In the genomic region with DNA sequence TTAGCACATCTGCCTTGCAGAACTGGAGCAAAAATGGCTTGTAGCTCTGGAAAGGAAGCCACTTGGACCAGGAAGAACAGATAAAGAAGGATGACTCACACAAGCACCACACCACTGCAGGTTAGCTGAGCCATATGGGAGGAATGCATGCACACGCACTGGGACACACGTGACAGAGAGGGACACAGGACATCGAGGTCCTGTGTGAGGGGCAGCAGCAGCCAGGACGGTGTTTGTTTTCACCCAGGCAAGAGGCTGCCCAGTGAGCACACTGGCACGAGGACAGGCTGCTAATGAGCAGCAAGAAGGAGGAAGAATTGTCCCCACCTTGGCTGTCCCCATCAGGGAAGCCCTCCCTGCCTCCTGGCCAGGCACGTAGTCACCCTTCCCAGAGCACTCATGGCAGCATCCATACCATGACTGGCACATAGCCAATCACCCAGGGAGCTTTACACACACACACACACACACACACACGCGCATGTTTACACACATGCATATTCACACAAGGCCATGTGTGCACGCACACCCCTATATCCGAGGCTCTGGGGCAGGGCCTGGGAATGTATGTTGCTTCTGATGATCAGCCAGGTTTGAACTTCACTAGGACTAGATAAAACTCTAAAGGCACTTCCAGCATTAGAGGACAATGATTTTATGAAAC, we compare ENCODE assay signal across 1 cellular context.
TF ChIP-seq lines count a peak whose summit lies in the region.

No MANE protein-coding gene starts in this region.

TF ChIP-seq in GM23338, 12 proteins besides CTCF, POLR2A, EP300 and RAD21 (continued from another document):
- TF ChIP-seq, protein P1, sequence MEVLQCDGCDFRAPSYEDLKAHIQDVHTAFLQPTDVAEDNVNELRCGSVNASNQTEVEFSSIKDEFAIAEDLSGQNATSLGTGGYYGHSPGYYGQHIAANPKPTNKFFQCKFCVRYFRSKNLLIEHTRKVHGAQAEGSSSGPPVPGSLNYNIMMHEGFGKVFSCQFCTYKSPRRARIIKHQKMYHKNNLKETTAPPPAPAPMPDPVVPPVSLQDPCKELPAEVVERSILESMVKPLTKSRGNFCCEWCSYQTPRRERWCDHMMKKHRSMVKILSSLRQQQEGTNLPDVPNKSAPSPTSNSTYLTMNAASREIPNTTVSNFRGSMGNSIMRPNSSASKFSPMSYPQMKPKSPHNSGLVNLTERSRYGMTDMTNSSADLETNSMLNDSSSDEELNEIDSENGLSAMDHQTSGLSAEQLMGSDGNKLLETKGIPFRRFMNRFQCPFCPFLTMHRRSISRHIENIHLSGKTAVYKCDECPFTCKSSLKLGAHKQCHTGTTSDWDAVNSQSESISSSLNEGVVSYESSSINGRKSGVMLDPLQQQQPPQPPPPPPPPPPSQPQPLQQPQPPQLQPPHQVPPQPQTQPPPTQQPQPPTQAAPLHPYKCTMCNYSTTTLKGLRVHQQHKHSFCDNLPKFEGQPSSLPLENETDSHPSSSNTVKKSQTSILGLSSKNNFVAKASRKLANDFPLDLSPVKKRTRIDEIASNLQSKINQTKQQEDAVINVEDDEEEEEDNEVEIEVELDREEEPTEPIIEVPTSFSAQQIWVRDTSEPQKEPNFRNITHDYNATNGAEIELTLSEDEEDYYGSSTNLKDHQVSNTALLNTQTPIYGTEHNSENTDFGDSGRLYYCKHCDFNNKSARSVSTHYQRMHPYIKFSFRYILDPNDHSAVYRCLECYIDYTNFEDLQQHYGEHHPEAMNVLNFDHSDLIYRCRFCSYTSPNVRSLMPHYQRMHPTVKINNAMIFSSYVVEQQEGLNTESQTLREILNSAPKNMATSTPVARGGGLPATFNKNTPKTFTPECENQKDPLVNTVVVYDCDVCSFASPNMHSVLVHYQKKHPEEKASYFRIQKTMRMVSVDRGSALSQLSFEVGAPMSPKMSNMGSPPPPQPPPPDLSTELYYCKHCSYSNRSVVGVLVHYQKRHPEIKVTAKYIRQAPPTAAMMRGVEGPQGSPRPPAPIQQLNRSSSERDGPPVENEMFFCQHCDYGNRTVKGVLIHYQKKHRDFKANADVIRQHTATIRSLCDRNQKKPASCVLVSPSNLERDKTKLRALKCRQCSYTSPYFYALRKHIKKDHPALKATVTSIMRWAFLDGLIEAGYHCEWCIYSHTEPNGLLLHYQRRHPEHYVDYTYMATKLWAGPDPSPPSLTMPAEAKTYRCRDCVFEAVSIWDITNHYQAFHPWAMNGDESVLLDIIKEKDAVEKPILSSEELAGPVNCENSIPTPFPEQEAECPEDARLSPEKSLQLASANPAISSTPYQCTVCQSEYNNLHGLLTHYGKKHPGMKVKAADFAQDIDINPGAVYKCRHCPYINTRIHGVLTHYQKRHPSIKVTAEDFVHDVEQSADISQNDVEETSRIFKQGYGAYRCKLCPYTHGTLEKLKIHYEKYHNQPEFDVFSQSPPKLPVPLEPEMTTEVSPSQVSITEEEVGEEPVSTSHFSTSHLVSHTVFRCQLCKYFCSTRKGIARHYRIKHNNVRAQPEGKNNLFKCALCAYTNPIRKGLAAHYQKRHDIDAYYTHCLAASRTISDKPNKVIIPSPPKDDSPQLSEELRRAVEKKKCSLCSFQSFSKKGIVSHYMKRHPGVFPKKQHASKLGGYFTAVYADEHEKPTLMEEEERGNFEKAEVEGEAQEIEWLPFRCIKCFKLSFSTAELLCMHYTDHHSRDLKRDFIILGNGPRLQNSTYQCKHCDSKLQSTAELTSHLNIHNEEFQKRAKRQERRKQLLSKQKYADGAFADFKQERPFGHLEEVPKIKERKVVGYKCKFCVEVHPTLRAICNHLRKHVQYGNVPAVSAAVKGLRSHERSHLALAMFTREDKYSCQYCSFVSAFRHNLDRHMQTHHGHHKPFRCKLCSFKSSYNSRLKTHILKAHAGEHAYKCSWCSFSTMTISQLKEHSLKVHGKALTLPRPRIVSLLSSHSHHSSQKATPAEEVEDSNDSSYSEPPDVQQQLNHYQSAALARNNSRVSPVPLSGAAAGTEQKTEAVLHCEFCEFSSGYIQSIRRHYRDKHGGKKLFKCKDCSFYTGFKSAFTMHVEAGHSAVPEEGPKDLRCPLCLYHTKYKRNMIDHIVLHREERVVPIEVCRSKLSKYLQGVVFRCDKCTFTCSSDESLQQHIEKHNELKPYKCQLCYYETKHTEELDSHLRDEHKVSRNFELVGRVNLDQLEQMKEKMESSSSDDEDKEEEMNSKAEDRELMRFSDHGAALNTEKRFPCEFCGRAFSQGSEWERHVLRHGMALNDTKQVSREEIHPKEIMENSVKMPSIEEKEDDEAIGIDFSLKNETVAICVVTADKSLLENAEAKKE (CRISPR knock-in tag; IDR thresholded peaks at IDR 0.05) = no peak
- TF ChIP-seq, protein P2, sequence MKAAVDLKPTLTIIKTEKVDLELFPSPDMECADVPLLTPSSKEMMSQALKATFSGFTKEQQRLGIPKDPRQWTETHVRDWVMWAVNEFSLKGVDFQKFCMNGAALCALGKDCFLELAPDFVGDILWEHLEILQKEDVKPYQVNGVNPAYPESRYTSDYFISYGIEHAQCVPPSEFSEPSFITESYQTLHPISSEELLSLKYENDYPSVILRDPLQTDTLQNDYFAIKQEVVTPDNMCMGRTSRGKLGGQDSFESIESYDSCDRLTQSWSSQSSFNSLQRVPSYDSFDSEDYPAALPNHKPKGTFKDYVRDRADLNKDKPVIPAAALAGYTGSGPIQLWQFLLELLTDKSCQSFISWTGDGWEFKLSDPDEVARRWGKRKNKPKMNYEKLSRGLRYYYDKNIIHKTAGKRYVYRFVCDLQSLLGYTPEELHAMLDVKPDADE (IDR thresholded peaks at IDR 0.05) = no peak
- TF ChIP-seq ZNF331 (CRISPR knock-in tag; IDR thresholded peaks at IDR 0.05; ENCODE audit: low read depth) (no peak), STAT1 (IDR thresholded peaks at IDR 0.05; ENCODE audit: unreplicated experiment) (no peak), EZH2phosphoT487 (IDR thresholded peaks at IDR 0.05; ENCODE audit: unreplicated experiment) (no peak)
TF ChIP-seq in GM23338: peak in this region for 0.
